In the genomic region with DNA sequence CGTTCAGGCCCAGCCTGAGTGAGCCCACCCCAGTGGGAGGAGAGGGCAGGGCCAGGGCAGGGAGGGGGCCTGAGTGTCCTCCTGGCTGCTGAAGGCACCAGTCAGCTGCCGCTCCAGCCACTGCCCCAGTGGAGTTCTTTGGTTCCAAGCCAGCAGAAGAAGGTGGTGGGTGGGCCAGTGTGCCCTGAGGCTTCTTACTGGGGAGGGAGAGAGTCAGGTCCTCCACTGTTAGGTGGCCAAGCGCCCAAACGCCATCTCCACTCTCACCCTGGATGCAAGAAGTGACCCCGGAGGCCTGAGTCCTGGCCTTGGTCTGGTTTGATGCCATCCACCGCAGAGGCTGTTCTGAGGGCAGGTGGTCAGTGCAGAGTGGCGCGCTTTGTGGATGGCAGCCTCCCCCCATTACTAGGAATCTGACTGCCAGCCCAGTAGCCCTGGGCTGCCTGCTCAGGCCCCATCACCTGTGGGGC, we compare ENCODE assay signal across 1 cellular context.
TF ChIP-seq lines count a peak whose summit lies in the region.

No MANE protein-coding gene starts in this region.

TF ChIP-seq in HepG2, 621 proteins besides CTCF, POLR2A, EP300 and RAD21 (continued from another document and continues in another):
- TF ChIP-seq, protein P1, sequence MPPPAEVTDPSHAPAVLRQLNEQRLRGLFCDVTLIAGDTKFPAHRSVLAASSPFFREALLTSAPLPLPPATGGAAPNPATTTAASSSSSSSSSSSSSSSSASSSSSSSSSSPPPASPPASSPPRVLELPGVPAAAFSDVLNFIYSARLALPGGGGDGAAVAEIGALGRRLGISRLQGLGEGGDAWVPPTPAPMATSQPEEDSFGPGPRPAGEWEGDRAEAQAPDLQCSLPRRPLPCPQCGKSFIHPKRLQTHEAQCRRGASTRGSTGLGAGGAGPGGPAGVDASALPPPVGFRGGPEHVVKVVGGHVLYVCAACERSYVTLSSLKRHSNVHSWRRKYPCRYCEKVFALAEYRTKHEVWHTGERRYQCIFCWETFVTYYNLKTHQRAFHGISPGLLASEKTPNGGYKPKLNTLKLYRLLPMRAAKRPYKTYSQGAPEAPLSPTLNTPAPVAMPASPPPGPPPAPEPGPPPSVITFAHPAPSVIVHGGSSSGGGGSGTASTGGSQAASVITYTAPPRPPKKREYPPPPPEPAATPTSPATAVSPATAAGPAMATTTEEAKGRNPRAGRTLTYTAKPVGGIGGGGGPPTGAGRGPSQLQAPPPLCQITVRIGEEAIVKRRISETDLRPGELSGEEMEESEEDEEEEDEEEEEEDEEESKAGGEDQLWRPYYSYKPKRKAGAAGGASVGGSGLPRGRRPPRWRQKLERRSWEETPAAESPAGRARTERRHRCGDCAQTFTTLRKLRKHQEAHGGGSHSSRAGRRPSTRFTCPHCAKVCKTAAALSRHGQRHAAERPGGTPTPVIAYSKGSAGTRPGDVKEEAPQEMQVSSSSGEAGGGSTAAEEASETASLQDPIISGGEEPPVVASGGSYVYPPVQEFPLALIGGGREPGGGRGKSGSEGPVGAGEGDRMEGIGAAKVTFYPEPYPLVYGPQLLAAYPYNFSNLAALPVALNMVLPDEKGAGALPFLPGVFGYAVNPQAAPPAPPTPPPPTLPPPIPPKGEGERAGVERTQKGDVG (CRISPR knock-in tag; IDR thresholded peaks at IDR 0.05; ENCODE audit: borderline replicate concordance) = peak; percentile 41; the same call in 1 of the 2 replicates
- TF ChIP-seq IRF2 (CRISPR knock-in tag; IDR thresholded peaks at IDR 0.05) = 0 out of 2 replicates have a peak, but pooled peaks have one; percentile 3
- TF ChIP-seq GPN1 (CRISPR knock-in tag; IDR thresholded peaks at IDR 0.05; ENCODE audit: borderline replicate concordance) = no peak
- no peak for TF ChIP-seq NFATC3 (CRISPR knock-in tag; IDR thresholded peaks at IDR 0.05)
- TF ChIP-seq MTA1 (CRISPR knock-in tag; IDR thresholded peaks at IDR 0.05; ENCODE audit: borderline replicate concordance) = 0 out of 2 replicates have a peak, but pooled peaks have one; percentile 3
- no peak; the same call in 1 of the 2 replicates for TF ChIP-seq ZFX (CRISPR knock-in tag; IDR thresholded peaks at IDR 0.05; ENCODE audit: low read depth)
- no peak for TF ChIP-seq NFE2L2 (IDR thresholded peaks at IDR 0.05; ENCODE audit: low read length)
- TF ChIP-seq, protein P2, sequence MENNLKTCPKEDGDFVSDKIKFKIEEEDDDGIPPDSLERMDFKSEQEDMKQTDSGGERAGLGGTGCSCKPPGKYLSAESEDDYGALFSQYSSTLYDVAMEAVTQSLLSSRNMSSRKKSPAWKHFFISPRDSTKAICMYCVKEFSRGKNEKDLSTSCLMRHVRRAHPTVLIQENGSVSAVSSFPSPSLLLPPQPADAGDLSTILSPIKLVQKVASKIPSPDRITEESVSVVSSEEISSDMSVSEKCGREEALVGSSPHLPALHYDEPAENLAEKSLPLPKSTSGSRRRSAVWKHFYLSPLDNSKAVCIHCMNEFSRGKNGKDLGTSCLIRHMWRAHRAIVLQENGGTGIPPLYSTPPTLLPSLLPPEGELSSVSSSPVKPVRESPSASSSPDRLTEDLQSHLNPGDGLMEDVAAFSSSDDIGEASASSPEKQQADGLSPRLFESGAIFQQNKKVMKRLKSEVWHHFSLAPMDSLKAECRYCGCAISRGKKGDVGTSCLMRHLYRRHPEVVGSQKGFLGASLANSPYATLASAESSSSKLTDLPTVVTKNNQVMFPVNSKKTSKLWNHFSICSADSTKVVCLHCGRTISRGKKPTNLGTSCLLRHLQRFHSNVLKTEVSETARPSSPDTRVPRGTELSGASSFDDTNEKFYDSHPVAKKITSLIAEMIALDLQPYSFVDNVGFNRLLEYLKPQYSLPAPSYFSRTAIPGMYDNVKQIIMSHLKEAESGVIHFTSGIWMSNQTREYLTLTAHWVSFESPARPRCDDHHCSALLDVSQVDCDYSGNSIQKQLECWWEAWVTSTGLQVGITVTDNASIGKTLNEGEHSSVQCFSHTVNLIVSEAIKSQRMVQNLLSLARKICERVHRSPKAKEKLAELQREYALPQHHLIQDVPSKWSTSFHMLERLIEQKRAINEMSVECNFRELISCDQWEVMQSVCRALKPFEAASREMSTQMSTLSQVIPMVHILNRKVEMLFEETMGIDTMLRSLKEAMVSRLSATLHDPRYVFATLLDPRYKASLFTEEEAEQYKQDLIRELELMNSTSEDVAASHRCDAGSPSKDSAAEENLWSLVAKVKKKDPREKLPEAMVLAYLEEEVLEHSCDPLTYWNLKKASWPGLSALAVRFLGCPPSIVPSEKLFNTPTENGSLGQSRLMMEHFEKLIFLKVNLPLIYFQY (CRISPR knock-in tag; IDR thresholded peaks at IDR 0.05; ENCODE audit: borderline replicate concordance) = no peak
- TF ChIP-seq HMGA1 (CRISPR knock-in tag; conservative IDR thresholded peaks at IDR 0.05) = no peak
- no peak for TF ChIP-seq ZNF136 (CRISPR knock-in tag; IDR thresholded peaks at IDR 0.05; ENCODE audit: low read depth)
- TF ChIP-seq, protein P3, sequence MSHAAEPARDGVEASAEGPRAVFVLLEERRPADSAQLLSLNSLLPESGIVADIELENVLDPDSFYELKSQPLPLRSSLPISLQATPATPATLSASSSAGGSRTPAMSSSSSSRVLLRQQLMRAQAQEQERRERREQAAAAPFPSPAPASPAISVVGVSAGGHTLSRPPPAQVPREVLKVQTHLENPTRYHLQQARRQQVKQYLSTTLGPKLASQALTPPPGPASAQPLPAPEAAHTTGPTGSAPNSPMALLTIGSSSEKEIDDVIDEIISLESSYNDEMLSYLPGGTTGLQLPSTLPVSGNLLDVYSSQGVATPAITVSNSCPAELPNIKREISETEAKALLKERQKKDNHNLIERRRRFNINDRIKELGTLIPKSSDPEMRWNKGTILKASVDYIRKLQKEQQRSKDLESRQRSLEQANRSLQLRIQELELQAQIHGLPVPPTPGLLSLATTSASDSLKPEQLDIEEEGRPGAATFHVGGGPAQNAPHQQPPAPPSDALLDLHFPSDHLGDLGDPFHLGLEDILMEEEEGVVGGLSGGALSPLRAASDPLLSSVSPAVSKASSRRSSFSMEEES (CRISPR knock-in tag; IDR thresholded peaks at IDR 0.05) = no peak
- no peak for TF ChIP-seq CHD2 (IDR thresholded peaks at IDR 0.05; ENCODE audit: low read depth, low read length)
- TF ChIP-seq, protein P4, sequence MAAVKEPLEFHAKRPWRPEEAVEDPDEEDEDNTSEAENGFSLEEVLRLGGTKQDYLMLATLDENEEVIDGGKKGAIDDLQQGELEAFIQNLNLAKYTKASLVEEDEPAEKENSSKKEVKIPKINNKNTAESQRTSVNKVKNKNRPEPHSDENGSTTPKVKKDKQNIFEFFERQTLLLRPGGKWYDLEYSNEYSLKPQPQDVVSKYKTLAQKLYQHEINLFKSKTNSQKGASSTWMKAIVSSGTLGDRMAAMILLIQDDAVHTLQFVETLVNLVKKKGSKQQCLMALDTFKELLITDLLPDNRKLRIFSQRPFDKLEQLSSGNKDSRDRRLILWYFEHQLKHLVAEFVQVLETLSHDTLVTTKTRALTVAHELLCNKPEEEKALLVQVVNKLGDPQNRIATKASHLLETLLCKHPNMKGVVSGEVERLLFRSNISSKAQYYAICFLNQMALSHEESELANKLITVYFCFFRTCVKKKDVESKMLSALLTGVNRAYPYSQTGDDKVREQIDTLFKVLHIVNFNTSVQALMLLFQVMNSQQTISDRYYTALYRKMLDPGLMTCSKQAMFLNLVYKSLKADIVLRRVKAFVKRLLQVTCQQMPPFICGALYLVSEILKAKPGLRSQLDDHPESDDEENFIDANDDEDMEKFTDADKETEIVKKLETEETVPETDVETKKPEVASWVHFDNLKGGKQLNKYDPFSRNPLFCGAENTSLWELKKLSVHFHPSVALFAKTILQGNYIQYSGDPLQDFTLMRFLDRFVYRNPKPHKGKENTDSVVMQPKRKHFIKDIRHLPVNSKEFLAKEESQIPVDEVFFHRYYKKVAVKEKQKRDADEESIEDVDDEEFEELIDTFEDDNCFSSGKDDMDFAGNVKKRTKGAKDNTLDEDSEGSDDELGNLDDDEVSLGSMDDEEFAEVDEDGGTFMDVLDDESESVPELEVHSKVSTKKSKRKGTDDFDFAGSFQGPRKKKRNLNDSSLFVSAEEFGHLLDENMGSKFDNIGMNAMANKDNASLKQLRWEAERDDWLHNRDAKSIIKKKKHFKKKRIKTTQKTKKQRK (IDR thresholded peaks at IDR 0.05; ENCODE audit: low read length) = no peak
- TF ChIP-seq ZNF816 (CRISPR knock-in tag; IDR thresholded peaks at IDR 0.05; ENCODE audit: borderline replicate concordance) = no peak
- no peak for TF ChIP-seq HOXA9 (CRISPR knock-in tag; IDR thresholded peaks at IDR 0.05; ENCODE audit: borderline replicate concordance)
- TF ChIP-seq ZNF75D (CRISPR knock-in tag; IDR thresholded peaks at IDR 0.05; ENCODE audit: borderline replicate concordance) = peak; percentile 32; the same call in 1 of the 2 replicates
- TF ChIP-seq ZSCAN21 (CRISPR knock-in tag; IDR thresholded peaks at IDR 0.05; ENCODE audit: borderline replicate concordance) = 0 out of 2 replicates have a peak, but pooled peaks have one; percentile 5
- TF ChIP-seq ATF7 (IDR thresholded peaks at IDR 0.05) = no peak
- TF ChIP-seq ATF7 (CRISPR knock-in tag; IDR thresholded peaks at IDR 0.05) = no peak
- TF ChIP-seq NAIF1 (CRISPR knock-in tag; IDR thresholded peaks at IDR 0.05; ENCODE audit: borderline replicate concordance) = 0 out of 2 replicates have a peak, but pooled peaks have one; percentile 44
- TF ChIP-seq HES4 (CRISPR knock-in tag; IDR thresholded peaks at IDR 0.05; ENCODE audit: borderline replicate concordance) = 0 out of 2 replicates have a peak, but pooled peaks have one; percentile 46
- TF ChIP-seq, protein P5, sequence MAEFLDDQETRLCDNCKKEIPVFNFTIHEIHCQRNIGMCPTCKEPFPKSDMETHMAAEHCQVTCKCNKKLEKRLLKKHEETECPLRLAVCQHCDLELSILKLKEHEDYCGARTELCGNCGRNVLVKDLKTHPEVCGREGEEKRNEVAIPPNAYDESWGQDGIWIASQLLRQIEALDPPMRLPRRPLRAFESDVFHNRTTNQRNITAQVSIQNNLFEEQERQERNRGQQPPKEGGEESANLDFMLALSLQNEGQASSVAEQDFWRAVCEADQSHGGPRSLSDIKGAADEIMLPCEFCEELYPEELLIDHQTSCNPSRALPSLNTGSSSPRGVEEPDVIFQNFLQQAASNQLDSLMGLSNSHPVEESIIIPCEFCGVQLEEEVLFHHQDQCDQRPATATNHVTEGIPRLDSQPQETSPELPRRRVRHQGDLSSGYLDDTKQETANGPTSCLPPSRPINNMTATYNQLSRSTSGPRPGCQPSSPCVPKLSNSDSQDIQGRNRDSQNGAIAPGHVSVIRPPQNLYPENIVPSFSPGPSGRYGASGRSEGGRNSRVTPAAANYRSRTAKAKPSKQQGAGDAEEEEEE (CRISPR knock-in tag; IDR thresholded peaks at IDR 0.05; ENCODE audit: borderline replicate concordance) = no peak
- TF ChIP-seq ZNF768 (CRISPR knock-in tag; IDR thresholded peaks at IDR 0.05) = no peak
- no peak for TF ChIP-seq PITX1 (CRISPR knock-in tag; IDR thresholded peaks at IDR 0.05)
- TF ChIP-seq, protein P6, sequence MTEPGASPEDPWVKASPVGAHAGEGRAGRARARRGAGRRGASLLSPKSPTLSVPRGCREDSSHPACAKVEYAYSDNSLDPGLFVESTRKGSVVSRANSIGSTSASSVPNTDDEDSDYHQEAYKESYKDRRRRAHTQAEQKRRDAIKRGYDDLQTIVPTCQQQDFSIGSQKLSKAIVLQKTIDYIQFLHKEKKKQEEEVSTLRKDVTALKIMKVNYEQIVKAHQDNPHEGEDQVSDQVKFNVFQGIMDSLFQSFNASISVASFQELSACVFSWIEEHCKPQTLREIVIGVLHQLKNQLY (CRISPR knock-in tag; IDR thresholded peaks at IDR 0.05) = no peak
- TF ChIP-seq, protein P7, sequence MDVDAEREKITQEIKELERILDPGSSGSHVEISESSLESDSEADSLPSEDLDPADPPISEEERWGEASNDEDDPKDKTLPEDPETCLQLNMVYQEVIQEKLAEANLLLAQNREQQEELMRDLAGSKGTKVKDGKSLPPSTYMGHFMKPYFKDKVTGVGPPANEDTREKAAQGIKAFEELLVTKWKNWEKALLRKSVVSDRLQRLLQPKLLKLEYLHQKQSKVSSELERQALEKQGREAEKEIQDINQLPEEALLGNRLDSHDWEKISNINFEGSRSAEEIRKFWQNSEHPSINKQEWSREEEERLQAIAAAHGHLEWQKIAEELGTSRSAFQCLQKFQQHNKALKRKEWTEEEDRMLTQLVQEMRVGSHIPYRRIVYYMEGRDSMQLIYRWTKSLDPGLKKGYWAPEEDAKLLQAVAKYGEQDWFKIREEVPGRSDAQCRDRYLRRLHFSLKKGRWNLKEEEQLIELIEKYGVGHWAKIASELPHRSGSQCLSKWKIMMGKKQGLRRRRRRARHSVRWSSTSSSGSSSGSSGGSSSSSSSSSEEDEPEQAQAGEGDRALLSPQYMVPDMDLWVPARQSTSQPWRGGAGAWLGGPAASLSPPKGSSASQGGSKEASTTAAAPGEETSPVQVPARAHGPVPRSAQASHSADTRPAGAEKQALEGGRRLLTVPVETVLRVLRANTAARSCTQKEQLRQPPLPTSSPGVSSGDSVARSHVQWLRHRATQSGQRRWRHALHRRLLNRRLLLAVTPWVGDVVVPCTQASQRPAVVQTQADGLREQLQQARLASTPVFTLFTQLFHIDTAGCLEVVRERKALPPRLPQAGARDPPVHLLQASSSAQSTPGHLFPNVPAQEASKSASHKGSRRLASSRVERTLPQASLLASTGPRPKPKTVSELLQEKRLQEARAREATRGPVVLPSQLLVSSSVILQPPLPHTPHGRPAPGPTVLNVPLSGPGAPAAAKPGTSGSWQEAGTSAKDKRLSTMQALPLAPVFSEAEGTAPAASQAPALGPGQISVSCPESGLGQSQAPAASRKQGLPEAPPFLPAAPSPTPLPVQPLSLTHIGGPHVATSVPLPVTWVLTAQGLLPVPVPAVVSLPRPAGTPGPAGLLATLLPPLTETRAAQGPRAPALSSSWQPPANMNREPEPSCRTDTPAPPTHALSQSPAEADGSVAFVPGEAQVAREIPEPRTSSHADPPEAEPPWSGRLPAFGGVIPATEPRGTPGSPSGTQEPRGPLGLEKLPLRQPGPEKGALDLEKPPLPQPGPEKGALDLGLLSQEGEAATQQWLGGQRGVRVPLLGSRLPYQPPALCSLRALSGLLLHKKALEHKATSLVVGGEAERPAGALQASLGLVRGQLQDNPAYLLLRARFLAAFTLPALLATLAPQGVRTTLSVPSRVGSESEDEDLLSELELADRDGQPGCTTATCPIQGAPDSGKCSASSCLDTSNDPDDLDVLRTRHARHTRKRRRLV (CRISPR knock-in tag; IDR thresholded peaks at IDR 0.05) = no peak
- no peak for TF ChIP-seq PCBP1 (IDR thresholded peaks at IDR 0.05; ENCODE audit: borderline replicate concordance, low read depth, low read length)
- TF ChIP-seq REXO4 (CRISPR knock-in tag; IDR thresholded peaks at IDR 0.05; ENCODE audit: borderline replicate concordance) = no peak
- no peak for TF ChIP-seq WIZ (CRISPR knock-in tag; IDR thresholded peaks at IDR 0.05)
- no peak for TF ChIP-seq HDAC6 (IDR thresholded peaks at IDR 0.05; ENCODE audit: low read depth, low read length)
- no peak for TF ChIP-seq HMG20B (CRISPR knock-in tag; conservative IDR thresholded peaks at IDR 0.05)
- TF ChIP-seq, protein P8, sequence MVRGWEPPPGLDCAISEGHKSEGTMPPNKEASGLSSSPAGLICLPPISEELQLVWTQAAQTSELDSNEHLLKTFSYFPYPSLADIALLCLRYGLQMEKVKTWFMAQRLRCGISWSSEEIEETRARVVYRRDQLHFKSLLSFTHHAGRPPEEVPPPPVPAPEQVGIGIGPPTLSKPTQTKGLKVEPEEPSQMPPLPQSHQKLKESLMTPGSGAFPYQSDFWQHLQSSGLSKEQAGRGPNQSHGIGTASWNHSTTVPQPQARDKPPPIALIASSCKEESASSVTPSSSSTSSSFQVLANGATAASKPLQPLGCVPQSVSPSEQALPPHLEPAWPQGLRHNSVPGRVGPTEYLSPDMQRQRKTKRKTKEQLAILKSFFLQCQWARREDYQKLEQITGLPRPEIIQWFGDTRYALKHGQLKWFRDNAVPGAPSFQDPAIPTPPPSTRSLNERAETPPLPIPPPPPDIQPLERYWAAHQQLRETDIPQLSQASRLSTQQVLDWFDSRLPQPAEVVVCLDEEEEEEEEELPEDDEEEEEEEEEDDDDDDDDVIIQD (CRISPR knock-in tag; IDR thresholded peaks at IDR 0.05; ENCODE audit: low read depth) = no peak
- TF ChIP-seq HHEX (CRISPR knock-in tag; IDR thresholded peaks at IDR 0.05) = no peak
- no peak for TF ChIP-seq GATA4 (IDR thresholded peaks at IDR 0.05; ENCODE audit: borderline replicate concordance, low read depth)
